31 cellular contexts compared by ENCODE assay signal in genomic region chrM:11642-12298, GRCh38.
"Had no signal": no experiment of that assay in that cellular context is flagged by ENCODE, and none has a peak within 500 bp of the region (broad histone marks: within the 10 kb centered on the region; RNA-seq: fewer than 3 reads in every experiment).

No MANE protein-coding gene starts in this region.

- H3K4me1 ChIP-seq: Peyer's patch, SJSA1 had no signal

- H3K9me3 ChIP-seq: MG63, Peyer's patch, SJSA1, SK-N-SH had no signal

- DNase-seq: MG63, NCI-H1048, NCI-H1092 treated with DMSO at 0.1 percent for 48 hours, NCI-H1105 treated with DMSO at 0.1 percent for 48 hours, NCI-H1417, NCI-H1436, NCI-H146, NCI-H1694, NCI-H187, NCI-H1930, NCI-H2029 treated with DMSO at 0.1 percent for 48 hours, NCI-H2081 treated with DMSO at 0.1 percent for 48 hours, NCI-H2107, NCI-H2171, NCI-H226, NCI-H446 treated with DMSO at 0.1 percent for 48 hours, NCI-H510A, NCI-H524, NCI-H526, NCI-H69, NCI-H748 treated with DMSO at 0.1 percent for 48 hours, NCI-H82, PC-9, Peyer's patch, Right ventricle myocardium superior, RPMI8226, SHP77 treated with DMSO at 0.1 percent for 48 hours, SK-N-SH, SW 1271, T-helper 1 cell had no signal

- H3K36me3 ChIP-seq: MG63, Peyer's patch, SJSA1 had no signal

- H3K4me2 ChIP-seq: PC-9, SK-N-SH had no signal

- H3K27ac ChIP-seq: PC-9, Peyer's patch, SJSA1 had no signal

- H3K27me3 ChIP-seq: MG63, Peyer's patch, SJSA1 had no signal

- H3K4me3 ChIP-seq: MG63, PC-9, Peyer's patch, SJSA1 had no signal

- H2AFZ ChIP-seq: PC-9 had no signal

- H3K9ac ChIP-seq: SK-N-SH had no signal
